In the genomic region with DNA sequence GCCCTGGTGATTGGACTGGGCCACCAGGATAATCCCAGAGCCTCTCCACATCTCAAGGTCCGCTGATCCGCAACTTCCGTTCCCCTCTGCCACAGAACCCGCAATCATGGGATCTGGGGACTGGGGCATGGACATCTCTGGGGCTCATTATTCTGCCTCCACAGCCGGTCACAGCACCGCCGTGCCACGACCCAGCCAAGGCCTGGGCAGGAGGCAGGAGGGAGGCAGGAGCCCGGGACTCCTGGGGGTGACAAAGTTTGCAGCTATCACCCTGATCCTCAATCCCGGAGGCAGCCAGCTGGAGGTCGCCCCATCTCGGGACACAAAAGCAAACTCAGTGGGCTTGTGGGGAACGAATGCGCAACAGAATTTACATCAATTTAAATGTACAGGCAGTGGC, we compare ENCODE assay signal across 3 cellular contexts.
TF ChIP-seq lines count a peak whose summit lies in the region.

No MANE protein-coding gene starts in this region.

TF ChIP-seq in IMR-90, 13 proteins besides CTCF, POLR2A, EP300 and RAD21:
- TF ChIP-seq CHD1 (IDR thresholded peaks at IDR 0.05; ENCODE audit: low read depth, low read length) = no peak
- no peak for TF ChIP-seq MAZ (IDR thresholded peaks at IDR 0.05; ENCODE audit: borderline replicate concordance, low read depth, low read length)
- no peak for TF ChIP-seq RFX5 (IDR thresholded peaks at IDR 0.05; ENCODE audit: low read depth, low read length)
- TF ChIP-seq RCOR1 (IDR thresholded peaks at IDR 0.05; ENCODE audit: insufficient replicate concordance, low read length) = no peak
- TF ChIP-seq CEBPB (IDR thresholded peaks at IDR 0.05; ENCODE audit: low read depth, low read length) = no peak
- TF ChIP-seq, protein P1, sequence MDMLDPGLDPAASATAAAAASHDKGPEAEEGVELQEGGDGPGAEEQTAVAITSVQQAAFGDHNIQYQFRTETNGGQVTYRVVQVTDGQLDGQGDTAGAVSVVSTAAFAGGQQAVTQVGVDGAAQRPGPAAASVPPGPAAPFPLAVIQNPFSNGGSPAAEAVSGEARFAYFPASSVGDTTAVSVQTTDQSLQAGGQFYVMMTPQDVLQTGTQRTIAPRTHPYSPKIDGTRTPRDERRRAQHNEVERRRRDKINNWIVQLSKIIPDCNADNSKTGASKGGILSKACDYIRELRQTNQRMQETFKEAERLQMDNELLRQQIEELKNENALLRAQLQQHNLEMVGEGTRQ (IDR thresholded peaks at IDR 0.05; ENCODE audit: low read depth, low read length) = no peak
- no peak for TF ChIP-seq FOS (IDR thresholded peaks at IDR 0.05; ENCODE audit: low read depth, low read length)
- no peak for TF ChIP-seq BHLHE40 (IDR thresholded peaks at IDR 0.05; ENCODE audit: low read depth, low read length)

TF ChIP-seq in neural cell, 6 proteins besides CTCF, POLR2A, EP300 and RAD21:
- TF ChIP-seq, protein P2, sequence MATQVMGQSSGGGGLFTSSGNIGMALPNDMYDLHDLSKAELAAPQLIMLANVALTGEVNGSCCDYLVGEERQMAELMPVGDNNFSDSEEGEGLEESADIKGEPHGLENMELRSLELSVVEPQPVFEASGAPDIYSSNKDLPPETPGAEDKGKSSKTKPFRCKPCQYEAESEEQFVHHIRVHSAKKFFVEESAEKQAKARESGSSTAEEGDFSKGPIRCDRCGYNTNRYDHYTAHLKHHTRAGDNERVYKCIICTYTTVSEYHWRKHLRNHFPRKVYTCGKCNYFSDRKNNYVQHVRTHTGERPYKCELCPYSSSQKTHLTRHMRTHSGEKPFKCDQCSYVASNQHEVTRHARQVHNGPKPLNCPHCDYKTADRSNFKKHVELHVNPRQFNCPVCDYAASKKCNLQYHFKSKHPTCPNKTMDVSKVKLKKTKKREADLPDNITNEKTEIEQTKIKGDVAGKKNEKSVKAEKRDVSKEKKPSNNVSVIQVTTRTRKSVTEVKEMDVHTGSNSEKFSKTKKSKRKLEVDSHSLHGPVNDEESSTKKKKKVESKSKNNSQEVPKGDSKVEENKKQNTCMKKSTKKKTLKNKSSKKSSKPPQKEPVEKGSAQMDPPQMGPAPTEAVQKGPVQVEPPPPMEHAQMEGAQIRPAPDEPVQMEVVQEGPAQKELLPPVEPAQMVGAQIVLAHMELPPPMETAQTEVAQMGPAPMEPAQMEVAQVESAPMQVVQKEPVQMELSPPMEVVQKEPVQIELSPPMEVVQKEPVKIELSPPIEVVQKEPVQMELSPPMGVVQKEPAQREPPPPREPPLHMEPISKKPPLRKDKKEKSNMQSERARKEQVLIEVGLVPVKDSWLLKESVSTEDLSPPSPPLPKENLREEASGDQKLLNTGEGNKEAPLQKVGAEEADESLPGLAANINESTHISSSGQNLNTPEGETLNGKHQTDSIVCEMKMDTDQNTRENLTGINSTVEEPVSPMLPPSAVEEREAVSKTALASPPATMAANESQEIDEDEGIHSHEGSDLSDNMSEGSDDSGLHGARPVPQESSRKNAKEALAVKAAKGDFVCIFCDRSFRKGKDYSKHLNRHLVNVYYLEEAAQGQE (IDR thresholded peaks at IDR 0.05; ENCODE audit: borderline replicate concordance) = no peak
- no peak for TF ChIP-seq SMC3 (conservative IDR thresholded peaks at IDR 0.05; ENCODE audit: poor library complexity)
- TF ChIP-seq EZH2 (IDR thresholded peaks at IDR 0.05; ENCODE audit: borderline replicate concordance, insufficient read depth, low read length, poor library complexity, severe bottlenecking) = no peak
- no peak for TF ChIP-seq MXI1 (conservative IDR thresholded peaks at IDR 0.05; ENCODE audit: poor library complexity, severe bottlenecking)
- TF ChIP-seq TAF1 (IDR thresholded peaks at IDR 0.05; ENCODE audit: low read depth) = no peak
- no peak for TF ChIP-seq POLR2AphosphoS5 (IDR thresholded peaks at IDR 0.05)

TF ChIP-seq in GM12891, 5 proteins besides CTCF, POLR2A, EP300 and RAD21:
- no peak for TF ChIP-seq PAX5 (IDR thresholded peaks at IDR 0.05; ENCODE audit: insufficient read depth, low read length, severe bottlenecking)
- no peak for TF ChIP-seq TAF1 (IDR thresholded peaks at IDR 0.05; ENCODE audit: low read depth, low read length)
- no peak for TF ChIP-seq POLR2AphosphoS5 (IDR thresholded peaks at IDR 0.05; ENCODE audit: low read depth, low read length)
- no peak for TF ChIP-seq POU2F2 (IDR thresholded peaks at IDR 0.05; ENCODE audit: low read depth, low read length)
- TF ChIP-seq SPI1 (IDR thresholded peaks at IDR 0.05; ENCODE audit: low read depth, low read length) = no peak
TF ChIP-seq in GM12891: peak in this region for 0.
